In the genomic region with DNA sequence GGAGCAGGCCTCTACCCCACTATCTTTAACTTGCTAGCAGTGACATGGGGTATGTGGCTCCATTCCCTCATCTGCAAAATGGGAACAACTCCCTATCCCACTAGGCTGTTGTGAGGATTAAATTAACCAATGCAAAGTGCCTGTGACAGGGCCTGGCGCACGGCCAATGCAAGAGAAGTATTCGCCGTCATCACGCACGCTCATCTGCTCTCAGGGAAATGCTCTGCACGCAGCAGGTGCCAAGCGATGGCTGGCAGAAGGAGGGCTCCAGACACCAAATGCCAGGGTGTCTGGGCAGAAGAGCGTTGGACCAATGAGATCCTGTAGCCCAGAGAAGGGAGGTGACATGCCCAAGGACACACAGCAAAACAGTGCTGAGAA, we compare ENCODE assay signal across 21 cellular contexts. TPM values are rescaled to one million over a fixed set of nuclear protein-coding genes. Genes with fewer than 3 reads are reported as not detected.
A peak's percentile ranks its signal among the peaks of the same experiment; 100 is the strongest.
DNase-seq lines count a peak whose midpoint lies in the region; ATAC-seq, FAIRE-seq and TF ChIP-seq lines count a peak whose summit lies in the region.
"Had no signal": no experiment of that assay in that cellular context is flagged by ENCODE, and none has a peak within 500 bp of the region (broad histone marks: within the 10 kb centered on the region; RNA-seq: fewer than 3 reads in every experiment).

No MANE protein-coding gene starts in this region.

- H3K4me1 ChIP-seq in heart right ventricle (no peaks in the 10 kb centered on the region), GM12878 (ENCODE audit: control insufficient read depth, insufficient read depth, low read length) (no peaks in the 10 kb centered on the region), neuronal stem cell (ENCODE audit: control insufficient read depth in 2 of 2, insufficient read depth in 1 of 2, low read depth in 1 of 2, low read length in 2 of 2) (peaks cover 0 to 7% of the 10 kb centered on the region in 2 donors)

- no peak overlapping the region for H2BK12ac ChIP-seq in neuronal stem cell (ENCODE audit: low read length)

- H3K23ac ChIP-seq in neuronal stem cell (ENCODE audit: low read depth, low read length, poor library complexity), result no peak overlapping the region

- no peak overlapping the region for H4K8ac ChIP-seq in neuronal stem cell (ENCODE audit: low read depth, low read length)

- in situ Hi-C loops in GM12878 (cut with MboI), result no loop called here

- peaks cover 21% of the 10 kb centered on the region for H3K79me1 ChIP-seq in neuronal stem cell (ENCODE audit: low read depth, low read length)

- TF ChIP-seq CTCF in heart right ventricle (IDR thresholded peaks at IDR 0.05) (no peak), GM12878 (IDR thresholded peaks at IDR 0.05 in 2 of 3, conservative IDR thresholded peaks at IDR 0.05 in 1 of 3; ENCODE audit: control insufficient read depth in 2 of 3, extremely low read depth in 1 of 3, insufficient read depth in 1 of 3, low read depth in 3 of 3, low read length in 3 of 3) (no peak)

- TSS peak; percentile 40 for BruUV-seq in GM12878 (replicated peaks; lab: Mats Ljungman, UMichigan)

- H3K27ac ChIP-seq in heart right ventricle (no peak overlapping the region), GM12878 (ENCODE audit: control insufficient read depth, insufficient read depth) (no peak overlapping the region), neuronal stem cell (replicated peaks; ENCODE audit: low read length) (no peak overlapping the region)
- H3K27ac ChIP-seq: KMS-11 had no signal

- H3K27me3 ChIP-seq in heart right ventricle, result no peaks in the 10 kb centered on the region
- no peaks in the 10 kb centered on the region for H3K27me3 ChIP-seq in GM12878 (replicated peaks in 1 of 2; ENCODE audit: control insufficient read depth in 2 of 2, insufficient read depth in 2 of 2, low read length in 1 of 2)
- H3K27me3 ChIP-seq in neuronal stem cell (ENCODE audit: control insufficient read depth in 3 of 3, insufficient read depth in 3 of 3, low read depth in 1 of 3, low read length in 3 of 3), result peaks cover 0 to 7% (median 0%) of the 10 kb centered on the region in 3 experiments

- H2AK5ac ChIP-seq in neuronal stem cell (ENCODE audit: low read depth, low read length), result no peak overlapping the region

- H3K36me3 ChIP-seq in heart right ventricle (no peaks in the 10 kb centered on the region), GM12878 (ENCODE audit: control insufficient read depth in 2 of 2, insufficient read depth in 2 of 2, low read length in 1 of 2) (peaks cover 0 to 13% of the 10 kb centered on the region in 2 experiments; a peak in 3 of 4 replicates), neuronal stem cell (replicated peaks in 1 of 2; ENCODE audit: control insufficient read depth in 2 of 2, insufficient read depth in 2 of 2, low read length in 2 of 2) (peaks cover 0 to 16% of the 10 kb centered on the region in 2 donors)

- H3K4me2 ChIP-seq in GM12878 (ENCODE audit: control insufficient read depth, insufficient read depth), result no peak overlapping the region
- H3K4me2 ChIP-seq in neuronal stem cell (ENCODE audit: insufficient read depth, low read length, poor library complexity, severe bottlenecking), result no peak overlapping the region
- H3K4me2 ChIP-seq: KMS-11 had no signal

- WGBS in heart right ventricle, 2 donors, result 83 to 94% methylated on average over 9 of the region's 9 CpGs
- WGBS in GM12878 (ENCODE audit: insufficient coverage, insufficient replicate concordance, low lambda C conversion rate, missing lambda C conversion rate), result 89% methylated on average over 9 of the region's 9 CpGs
- no CpG with 5 or more reads among the region's 9 CpGs for WGBS in neuronal stem cell (ENCODE audit: extremely low coverage in 2 of 2, insufficient read length in 2 of 2, insufficient replicate concordance in 1 of 2), 2 donors

- SMC1A ChIA-PET in GM12878 (lab: Charles Lee; ENCODE audit: uncharacterized antibody, unreplicated experiment), result no interaction called here

- H2BK120ac ChIP-seq in neuronal stem cell (ENCODE audit: low read depth, low read length), result no peak overlapping the region

- H2AFZ ChIP-seq in GM12878 (ENCODE audit: control insufficient read depth, low read depth, low read length) (no peak overlapping the region), neuronal stem cell (ENCODE audit: low read length) (no peak overlapping the region)

- RAD21 ChIA-PET in GM12878 (lab: Charles Lee; ENCODE audit: unreplicated experiment), result no interaction called here

- no peaks in the 10 kb centered on the region for H3K79me2 ChIP-seq in GM12878 (ENCODE audit: control insufficient read depth, insufficient read depth, low read length)

- no peak for TF ChIP-seq POLR2A in GM12878 (IDR thresholded peaks at IDR 0.05; ENCODE audit: low read depth, low read length)

- H3K4me3 ChIP-seq in heart right ventricle (no peak overlapping the region), GM12878 (no peak overlapping the region), neuronal stem cell (ENCODE audit: low read length in 2 of 2) (no peak overlapping the region)

- H3K9me3 ChIP-seq in heart right ventricle, result no peaks in the 10 kb centered on the region
- H3K9me3 ChIP-seq in GM12878 (replicated peaks; ENCODE audit: control insufficient read depth, insufficient read depth, low read length), result no peaks in the 10 kb centered on the region
- no peaks in the 10 kb centered on the region for H3K9me3 ChIP-seq in neuronal stem cell (replicated peaks in 1 of 2; ENCODE audit: control insufficient read depth in 2 of 2, insufficient read depth in 1 of 2, low read depth in 1 of 2, low read length in 2 of 2)

- ATAC-seq in left ventricle myocardium superior (peak; percentile 37), heart right ventricle (no peak), GM12878 (no peak), HG03139 (IDR thresholded peaks at IDR 0.05; ENCODE audit: unreplicated experiment) (no peak)

- intact Hi-C loops in left ventricle myocardium superior (cut with micrococcal nuclease) (no loop called here), heart right ventricle (cut with DNase I) (loop anchor here in 1 of 10 donors (10.0 kb wide), 1 partner anchor 62 kb away; no protein-coding TSS in a partner anchor), GM12878 (cut with micrococcal nuclease; ENCODE audit: unreplicated experiment) (no loop called here)

- DNase-seq in left ventricle myocardium superior, result peak; percentile 54
- no peak for DNase-seq in heart right ventricle
- DNase-seq in NCI-H1694 (lab: John Stamatoyannopoulos, UW), result peak; percentile 79
- no peak for DNase-seq in GM12878 (ENCODE audit: low read depth, low spot score)
- no peak for DNase-seq in neuronal stem cell (ENCODE audit: low spot score)
- no peak for DNase-seq in NCI-H146 treated with DMSO at 0.1 percent for 48 hours (lab: John Stamatoyannopoulos, UW; ENCODE audit: unreplicated experiment)
- no peak for DNase-seq in 8988T
- DNase-seq: ACHN, COR-L47, NCI-H1417, NCI-H774, OCI-M1, SIG-M5, T-helper 1 cell had no signal

- TF ChIP-seq EP300 in GM12878 (IDR thresholded peaks at IDR 0.05; ENCODE audit: borderline replicate concordance in 1 of 2, control insufficient read depth in 1 of 2, low read depth in 2 of 2, low read length in 2 of 2), result no peak

- no peak overlapping the region for H3K18ac ChIP-seq in neuronal stem cell (ENCODE audit: low read length)

- H4K91ac ChIP-seq in neuronal stem cell (ENCODE audit: low read depth, low read length, poor library complexity), result no peak overlapping the region

- no peak overlapping the region for H3K14ac ChIP-seq in neuronal stem cell (ENCODE audit: low read length)

- no peak for TF ChIP-seq RAD21 in GM12878 (IDR thresholded peaks at IDR 0.05; ENCODE audit: insufficient read depth, low read depth, low read length)

- no peak overlapping the region for H2BK5ac ChIP-seq in neuronal stem cell (ENCODE audit: low read length)

- FAIRE-seq in GM12878 (lab: Jason Lieb, UNC), result no peak
- FAIRE-seq: GM12892, GM18507, H1 had no signal

- POLR2A ChIA-PET in GM12878 (lab: Charles Lee), result no interaction called here

- no peaks in the 10 kb centered on the region for H4K20me1 ChIP-seq in GM12878 (ENCODE audit: control insufficient read depth, insufficient read depth)

- no peak overlapping the region for H3K9ac ChIP-seq in GM12878 (ENCODE audit: control insufficient read depth, insufficient read depth, low read length)
- peak overlapping the region; percentile 70 for H3K9ac ChIP-seq in neuronal stem cell (ENCODE audit: low read depth, low read length, poor library complexity)
- H3K9ac ChIP-seq: KMS-11 had no signal

- CTCF ChIA-PET in GM12878 (lab: Yijun Ruan, JAX), result interaction anchor here (0.8 to 1.9 kb wide), 2 partner anchors 10 to 26 kb away, joined by 3 to 5 read pairs; no protein-coding TSS in a partner anchor

- H2BK15ac ChIP-seq in neuronal stem cell (ENCODE audit: low read length), result no peak overlapping the region

- H3K4ac ChIP-seq in neuronal stem cell (ENCODE audit: low read length), result no peak overlapping the region

RNA-seq across cellular contexts. Expression of gene FAM83G, which starts 17.3 kb away (rescaled TPM):
- 2.3 TPM for total RNA-seq in left ventricle myocardium superior
- 1 to 10 TPM in 9 of 10 donors, under 1 TPM in 1; 0.96 to 4.0 (median 1.7) TPM for total RNA-seq in heart right ventricle
- 1 to 10 TPM; 1.1 to 5.5 TPM for polyA plus RNA-seq in heart right ventricle
- total RNA-seq in GM12878 (2013; cell fraction: nucleolus; rRNA removed), result 23.3 and 27.2 TPM in 2 replicates
- total RNA-seq in GM12878 (2014; rRNA removed), result 14.1 and 14.8 TPM in 2 replicates
- total RNA-seq in GM12878 (2014; rRNA removed; fragmentation: Illumina TruSeq; extraction: Trizol), result 5.8 and 6.9 TPM in 2 replicates
- 15.1 and 16.7 TPM in 2 replicates for total RNA-seq in GM12878 (2021)
- polyA plus RNA-seq in GM12878 (2011; ENCODE audit: low read depth), result 1.5 TPM
- polyA plus RNA-seq in GM12878 (2011; rRNA removed), result 3.8 and 7.5 TPM in 2 replicates
- 8.7 and 11.9 TPM in 2 replicates for polyA plus RNA-seq in GM12878 (2011; cell fraction: cytosol; rRNA removed)
- polyA plus RNA-seq in GM12878 (2011; cell fraction: nucleus; rRNA removed), result 32.3 and 34.6 TPM in 2 replicates
- 5.1 and 5.5 TPM in 2 replicates for polyA plus RNA-seq in GM12878 (2012)
- 3.3 and 5.9 TPM in 2 replicates for polyA plus RNA-seq in GM12878 (2014; fragmentation: Illumina TruSeq; extraction: Trizol)
- under 1 TPM; 0.03 to 0.07 TPM for polyA plus RNA-seq in GM12878 (2014; fragmentation: Nextera tagmentation; extraction: Ambion mirVana)
- 11.7 and 13.1 TPM in 2 replicates for polyA plus RNA-seq in GM12878 (2014; rRNA removed)
- 1 to 10 TPM; 5.0 to 6.0 TPM for polyA plus RNA-seq in GM12878 (2016; fragmentation: Nextera tagmentation; extraction: Ambion mirVana)
- polyA minus RNA-seq in GM12878 (2011; rRNA and poly(A)+ RNA removed), result 7.5 and 14.2 TPM in 2 replicates
- polyA minus RNA-seq in GM12878 (2011; cell fraction: cytosol; rRNA and poly(A)+ RNA removed), result 5.8 and 6.5 TPM in 2 replicates
- 8.9 and 13.5 TPM in 2 replicates for polyA minus RNA-seq in GM12878 (2011; cell fraction: nucleus; rRNA and poly(A)+ RNA removed)
- polyA plus RNA-seq in neuronal stem cell (2013, experiment 1 of 2), result 9.5 TPM
- 9.7 TPM for polyA plus RNA-seq in neuronal stem cell (2013, experiment 2 of 2)

RNA-seq across cellular contexts. Expression of gene SLC5A10, which starts 35.3 kb away (rescaled TPM):
- not detected for total RNA-seq in left ventricle myocardium superior
- under 1 TPM in 4 of 10 donors, not detected in 6; 0.09 to 0.19 (median 0.12) TPM for total RNA-seq in heart right ventricle
- polyA plus RNA-seq in heart right ventricle, result under 1 TPM; 0.06 to 0.07 TPM
- total RNA-seq in GM12878 (2013; cell fraction: nucleolus; rRNA removed), result not detected in 2 replicates
- under 0.01 TPM in 1 of 2 replicates, not detected in the other for total RNA-seq in GM12878 (2014; rRNA removed)
- total RNA-seq in GM12878 (2014; rRNA removed; fragmentation: Illumina TruSeq; extraction: Trizol), result not detected in 2 replicates
- total RNA-seq in GM12878 (2021), result not detected in 2 replicates
- 0.47 TPM for polyA plus RNA-seq in GM12878 (2011; ENCODE audit: low read depth)
- not detected in 2 replicates for polyA plus RNA-seq in GM12878 (2011; rRNA removed)
- polyA plus RNA-seq in GM12878 (2011; cell fraction: cytosol; rRNA removed), result not detected in 2 replicates
- not detected in 2 replicates for polyA plus RNA-seq in GM12878 (2011; cell fraction: nucleus; rRNA removed)
- 1.5 and 1.6 TPM in 2 replicates for polyA plus RNA-seq in GM12878 (2012)
- polyA plus RNA-seq in GM12878 (2014; fragmentation: Illumina TruSeq; extraction: Trizol), result not detected in 2 replicates
- polyA plus RNA-seq in GM12878 (2014; fragmentation: Nextera tagmentation; extraction: Ambion mirVana), result under 1 TPM; 0.03 to 0.18 TPM
- 0.03 and 0.13 TPM in 2 replicates for polyA plus RNA-seq in GM12878 (2014; rRNA removed)
- polyA plus RNA-seq in GM12878 (2016; fragmentation: Nextera tagmentation; extraction: Ambion mirVana), result under 1 TPM; 0.07 to 0.08 TPM
- not detected in 2 replicates for polyA minus RNA-seq in GM12878 (2011; rRNA and poly(A)+ RNA removed)
- not detected in 2 replicates for polyA minus RNA-seq in GM12878 (2011; cell fraction: cytosol; rRNA and poly(A)+ RNA removed)
- polyA minus RNA-seq in GM12878 (2011; cell fraction: nucleus; rRNA and poly(A)+ RNA removed), result not detected in 2 replicates
- polyA plus RNA-seq in neuronal stem cell (2013, experiment 1 of 2), result under 0.01 TPM
- polyA plus RNA-seq in neuronal stem cell (2013, experiment 2 of 2), result not detected
- total RNA-seq: M059J, NCI-H460 had no signal

RNA-seq across cellular contexts. Expression of gene GRAP, which starts 59.5 kb away (rescaled TPM):
- total RNA-seq in left ventricle myocardium superior (2.2 TPM), heart right ventricle (1 to 10 TPM in 9 of 10 donors, under 1 TPM in 1; 0.99 to 3.6 (median 2.2) TPM), GM12878 (2014; rRNA removed) (72.6 and 78.3 TPM in 2 replicates), GM12878 (2014; rRNA removed; fragmentation: Illumina TruSeq; extraction: Trizol) (36.3 and 37.5 TPM in 2 replicates), GM12878 (2021) (50.4 and 51.2 TPM in 2 replicates)
- polyA plus RNA-seq in heart right ventricle (1 to 10 TPM; 2.6 to 3.7 TPM), GM12878 (2011; rRNA removed) (11.0 and 18.5 TPM in 2 replicates), GM12878 (2014; fragmentation: Illumina TruSeq; extraction: Trizol) (31.2 and 40.1 TPM in 2 replicates), GM12878 (2014; fragmentation: Nextera tagmentation; extraction: Ambion mirVana) (1 to 10 TPM in 1 of 2 experiments, under 1 TPM in 1; 0.58 to 1.7 TPM), GM12878 (2014; rRNA removed) (65.2 and 72.3 TPM in 2 replicates), GM12878 (2016; fragmentation: Nextera tagmentation; extraction: Ambion mirVana) (10 to 100 TPM; 30.6 to 35.6 TPM)
- 20.9 and 22.9 TPM in 2 replicates for total RNA-seq in GM12878 (2013; cell fraction: nucleolus; rRNA removed)
- 9.0 TPM for polyA plus RNA-seq in GM12878 (2011; ENCODE audit: low read depth)
- 27.0 and 33.8 TPM in 2 replicates for polyA plus RNA-seq in GM12878 (2011; cell fraction: cytosol; rRNA removed)
- 34.3 and 41.5 TPM in 2 replicates for polyA plus RNA-seq in GM12878 (2011; cell fraction: nucleus; rRNA removed)
- 29.0 and 29.6 TPM in 2 replicates for polyA plus RNA-seq in GM12878 (2012)
- 9.7 and 24.5 TPM in 2 replicates for polyA minus RNA-seq in GM12878 (2011; rRNA and poly(A)+ RNA removed)
- 9.0 and 9.9 TPM in 2 replicates for polyA minus RNA-seq in GM12878 (2011; cell fraction: cytosol; rRNA and poly(A)+ RNA removed)
- polyA minus RNA-seq in GM12878 (2011; cell fraction: nucleus; rRNA and poly(A)+ RNA removed), result 12.0 and 14.2 TPM in 2 replicates
- 0.08 TPM for polyA plus RNA-seq in neuronal stem cell (2013, experiment 1 of 2)
- polyA plus RNA-seq in neuronal stem cell (2013, experiment 2 of 2), result 0.11 TPM
- total RNA-seq: NCI-H460 had no signal

Comparison
In these comparisons a context has a peak if more than half of its experiments do, and no peak if none do; other contexts are left out.
1. DNase-seq: peak in left ventricle myocardium superior (single experiment) and NCI-H1694 (single experiment); none in heart right ventricle (0 of 2), GM12878 (single experiment), neuronal stem cell (single experiment), NCI-H146 treated with DMSO at 0.1 percent for 48 hours (single experiment) and 8988T (single experiment).